9 cellular contexts compared by ENCODE assay signal in the genomic region with DNA sequence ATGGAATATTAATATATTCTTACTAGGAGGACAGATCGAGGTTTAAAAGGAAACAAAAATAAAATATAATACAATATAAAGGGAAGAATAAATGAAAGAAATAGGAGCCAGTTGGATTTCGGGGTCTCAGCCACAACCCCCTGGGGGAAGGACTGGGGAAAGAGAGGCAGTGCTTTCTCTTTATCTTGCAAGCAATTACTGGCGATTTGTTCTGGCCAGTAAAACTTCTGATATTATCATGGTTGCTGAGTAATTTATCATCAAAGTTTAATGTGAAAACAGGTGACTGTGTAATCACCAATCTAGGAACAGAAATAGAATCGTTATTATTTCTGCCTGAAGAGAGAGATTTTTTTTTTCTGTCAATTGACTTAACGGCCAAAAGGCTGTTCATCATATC.
"Had no signal": no experiment of that assay in that cellular context is flagged by ENCODE, and none has a peak within 500 bp of the region (broad histone marks: within the 10 kb centered on the region; RNA-seq: fewer than 3 reads in every experiment).

No MANE protein-coding gene starts in this region.

- DNase-seq: GM23248, GOT3, H7, HFFc6, KBM-7 had no signal

- H2AFZ ChIP-seq: GM23248 had no signal

- H3K9ac ChIP-seq: GM23248 had no signal

- H3K36me3 ChIP-seq: HAP-1 had no signal

- H3K4me3 ChIP-seq: GM23248, HAP-1 had no signal

- H3K9me3 ChIP-seq: HAP-1 had no signal

- ATAC-seq: HCT116, HepG2 had no signal

- H3K4me1 ChIP-seq: HAP-1 had no signal

- H3K27ac ChIP-seq: GM23248, HL-60 had no signal
